Comparison of ENCODE assay signal across 8 cellular contexts in the genomic region with DNA sequence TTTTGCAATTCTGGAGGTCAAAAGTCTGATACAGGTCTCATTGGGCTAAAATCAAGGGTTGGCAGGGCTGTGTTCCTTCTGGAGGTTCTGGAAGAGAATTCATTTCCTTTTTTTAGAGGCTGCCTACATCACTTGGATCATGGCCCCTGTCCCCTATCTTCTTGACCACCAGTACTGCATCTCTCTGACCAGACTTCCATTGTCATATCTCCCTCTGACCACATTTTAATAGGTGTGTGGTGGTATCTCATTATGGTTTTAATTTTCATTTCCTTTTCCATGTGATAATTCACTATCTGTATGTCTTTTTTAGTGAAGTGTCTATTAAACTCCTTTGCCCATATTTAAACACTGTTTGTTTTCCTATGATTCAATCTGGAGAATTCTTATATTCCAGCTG.
"Had no signal": no experiment of that assay in that cellular context is flagged by ENCODE, and none has a peak within 500 bp of the region (broad histone marks: within the 10 kb centered on the region; RNA-seq: fewer than 3 reads in every experiment).

No MANE protein-coding gene starts in this region.

- FAIRE-seq: H1, H54 had no signal

- H3K4me1 Mint-ChIP-seq: IgD-negative memory B cell had no signal

- H3K27ac Mint-ChIP-seq: GM23338, H9, IgD-negative memory B cell had no signal

- DNase-seq: H9, HCEC 1CT, KG1 had no signal

- H3K27ac ChIP-seq: HL-60 had no signal

- H3K4me3 ChIP-seq: GM23338 had no signal

- H3K4me3 Mint-ChIP-seq: GM23338, H9, IgD-negative memory B cell had no signal

- ATAC-seq: GM23338 had no signal

- H3K27me3 Mint-ChIP-seq: IgD-negative memory B cell had no signal

- H2AFZ ChIP-seq: GM23338 had no signal

- H3K36me3 Mint-ChIP-seq: IgD-negative memory B cell had no signal

- H3K4me2 ChIP-seq: GM23338 had no signal
